Comparison of ENCODE assay signal across 19 cellular contexts in the genomic region with DNA sequence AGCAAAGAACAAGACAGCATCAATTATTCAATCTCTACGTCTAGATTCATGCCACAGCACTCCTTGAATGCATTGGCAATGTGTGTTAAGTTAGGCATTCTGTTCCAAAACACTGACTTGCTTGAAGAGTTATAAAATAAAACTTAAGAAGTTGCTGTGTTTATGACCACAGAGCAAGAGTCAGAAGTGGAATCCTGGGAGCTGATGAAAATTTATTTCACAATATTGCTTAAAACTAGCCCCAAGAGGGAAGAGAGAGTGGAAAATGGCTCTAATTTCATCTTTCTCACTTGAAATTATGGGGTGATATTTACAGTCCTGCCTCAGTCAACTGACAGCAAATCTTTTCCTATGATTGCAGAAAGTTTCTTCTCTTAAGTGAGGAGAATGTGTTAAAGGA.
DNase-seq lines count a peak whose midpoint lies in the region; ATAC-seq, FAIRE-seq and TF ChIP-seq lines count a peak whose summit lies in the region.
"Had no signal": no experiment of that assay in that cellular context is flagged by ENCODE, and none has a peak within 500 bp of the region (broad histone marks: within the 10 kb centered on the region; RNA-seq: fewer than 3 reads in every experiment).

No MANE protein-coding gene starts in this region.

- H3K9me1 ChIP-seq in keratinocyte (ENCODE audit: control insufficient read depth, extremely low read depth, insufficient read depth, low read length): no peaks in the 10 kb centered on the region

- BruUV-seq in PC-3 (replicated peaks; lab: Mats Ljungman, UMichigan): no TSS peak

- H3K4me3 ChIP-seq in right cardiac atrium (ENCODE audit: low read length): no peak overlapping the region
- no peak overlapping the region for H3K4me3 ChIP-seq in heart left ventricle
- no peak overlapping the region for H3K4me3 ChIP-seq in PC-3 (ENCODE audit: low read length)
- H3K4me3 ChIP-seq in keratinocyte (ENCODE audit: control insufficient read depth in 2 of 3, extremely low read depth in 1 of 3, insufficient read depth in 2 of 3, low read depth in 1 of 3, low read length in 3 of 3): no peak overlapping the region
- H3K4me3 ChIP-seq: A549, HAP-1, SJCRH30 had no signal

- H2AFZ ChIP-seq in PC-3 (ENCODE audit: low read length) (peak overlapping the region; percentile 3; the same call in 1 of the 2 replicates), keratinocyte (ENCODE audit: control insufficient read depth, low read length) (peak overlapping the region; percentile 73)

- no peaks in the 10 kb centered on the region for H4K20me1 ChIP-seq in PC-3 (ENCODE audit: low read length)
- H4K20me1 ChIP-seq in keratinocyte (ENCODE audit: control insufficient read depth, extremely low read depth, insufficient read depth, low read length): no peaks in the 10 kb centered on the region

- no peak overlapping the region for H3K4me2 ChIP-seq in PC-3 (ENCODE audit: low read length)
- no peak overlapping the region for H3K4me2 ChIP-seq in keratinocyte (ENCODE audit: control insufficient read depth, extremely low read depth, insufficient read depth, low read depth, low read length)
- H3K4me2 ChIP-seq: A549, KMS-11 had no signal

- H3K79me2 ChIP-seq in PC-3 (ENCODE audit: low read length) (no peaks in the 10 kb centered on the region), keratinocyte (ENCODE audit: control insufficient read depth, insufficient read depth, low read length) (no peaks in the 10 kb centered on the region)

- DNase-seq in right cardiac atrium (no peak), heart left ventricle (no peak), PC-3 (no peak), keratinocyte (ENCODE audit: low read depth, low spot score) (no peak), DMS 273 (lab: John Stamatoyannopoulos, UW; ENCODE audit: unreplicated experiment) (no peak), GM10248 (ENCODE audit: extremely low spot score) (no peak)
- no peak for DNase-seq in effector CD4-positive, alpha-beta T cell
- DNase-seq: BE2C; CD4-positive, alpha-beta memory T cell; DND-41; GF-D8; MM.1S; NCI-H1105 treated with DMSO at 0.1 percent for 48 hours; NCI-H187 treated with DMSO at 0.1 percent for 48 hours; NCI-H2171; SJCRH30 had no signal

- POLR2A ChIA-PET in PC-3 (lab: Charles Lee; ENCODE audit: unreplicated experiment) (no interaction called here), GM10248 (lab: Yijun Ruan, JAX) (no interaction called here)

- H3K27ac ChIP-seq in right cardiac atrium (ENCODE audit: low read length) (no peak overlapping the region), heart left ventricle (no peak overlapping the region), PC-3 (ENCODE audit: low read length) (no peak overlapping the region), keratinocyte (ENCODE audit: control insufficient read depth, insufficient read depth, low read length) (no peak overlapping the region)
- H3K27ac ChIP-seq: A549, KMS-11, SJCRH30 had no signal

- H3K9ac ChIP-seq in PC-3 (ENCODE audit: low read length) (no peak overlapping the region), keratinocyte (ENCODE audit: control insufficient read depth, extremely low read depth, insufficient read depth, low read length) (no peak overlapping the region)
- H3K9ac ChIP-seq: KMS-11 had no signal

- H3K4me1 ChIP-seq in right cardiac atrium (ENCODE audit: control insufficient read depth, insufficient read depth, low read length) (no peaks in the 10 kb centered on the region), heart left ventricle (no peaks in the 10 kb centered on the region), PC-3 (ENCODE audit: insufficient read depth, low read length) (peaks cover 12% of the 10 kb centered on the region), keratinocyte (ENCODE audit: control insufficient read depth, extremely low read depth, insufficient read depth, low read length) (peaks cover 7% of the 10 kb centered on the region)
- H3K4me1 ChIP-seq: A549, BE2C, HAP-1 had no signal

- TF ChIP-seq CTCF in heart left ventricle (IDR thresholded peaks at IDR 0.05) (no peak), PC-3 (conservative IDR thresholded peaks at IDR 0.05; ENCODE audit: low read depth, low read length) (no peak), keratinocyte (optimal IDR thresholded peaks at IDR 0.05 in 1 of 3, IDR thresholded peaks at IDR 0.05 in 1 of 3, conservative IDR thresholded peaks at IDR 0.05 in 1 of 3; ENCODE audit: extremely low read depth in 1 of 3, insufficient read depth in 2 of 3, low read length in 3 of 3) (no peak), GM10248 (IDR thresholded peaks at IDR 0.05; ENCODE audit: control extremely low read depth, extremely low read depth, low read depth, missing control alignments) (no peak)

- dilution Hi-C loops in keratinocyte (cut with MboI; ENCODE audit: extremely low pct_ligation_motif_present, low sequenced_read_pairs): no loop called here

- FAIRE-seq in keratinocyte (lab: Jason Lieb, UNC): peak; percentile 5
- FAIRE-seq: A549 had no signal

- H3K9me2 ChIP-seq in PC-3 (replicated peaks; ENCODE audit: low read length): 0 out of 2 replicates have a peak, but pooled peaks cover 4% of the 10 kb centered on the region

- H3K27me3 ChIP-seq in right cardiac atrium (ENCODE audit: control insufficient read depth, insufficient read depth): no peaks in the 10 kb centered on the region
- H3K27me3 ChIP-seq in heart left ventricle: no peaks in the 10 kb centered on the region
- no peaks in the 10 kb centered on the region for H3K27me3 ChIP-seq in PC-3 (ENCODE audit: low read length)
- no peaks in the 10 kb centered on the region for H3K27me3 ChIP-seq in keratinocyte (ENCODE audit: control insufficient read depth, extremely low read depth, insufficient read depth, low read length)
- H3K27me3 ChIP-seq: BE2C, SJCRH30 had no signal

- TF ChIP-seq POLR2A in heart left ventricle (IDR thresholded peaks at IDR 0.05): no peak

- no peaks in the 10 kb centered on the region for H3F3A ChIP-seq in PC-3 (ENCODE audit: low read length, unreplicated experiment)

- ATAC-seq in right cardiac atrium (peak; percentile 62 to 76), heart left ventricle (no peak), PC-3 (no peak)
- ATAC-seq: A549 had no signal

- H3K9me3 ChIP-seq in right cardiac atrium (ENCODE audit: control insufficient read depth, low read length) (no peaks in the 10 kb centered on the region), heart left ventricle (no peaks in the 10 kb centered on the region), PC-3 (ENCODE audit: low read length) (no peaks in the 10 kb centered on the region), keratinocyte (ENCODE audit: control insufficient read depth, low read depth, low read length) (no peaks in the 10 kb centered on the region)
- H3K9me3 ChIP-seq: A549, BE2C, HAP-1, SJCRH30 had no signal

- H3K36me3 ChIP-seq in heart left ventricle: no peaks in the 10 kb centered on the region
- no peaks in the 10 kb centered on the region for H3K36me3 ChIP-seq in PC-3 (ENCODE audit: low read depth, low read length)
- no peaks in the 10 kb centered on the region for H3K36me3 ChIP-seq in keratinocyte (ENCODE audit: control insufficient read depth in 2 of 2, extremely low read depth in 1 of 2, insufficient read depth in 2 of 2, low read length in 2 of 2)
- H3K36me3 ChIP-seq: BE2C, HAP-1, SJCRH30 had no signal

- 77% methylated on average over 1 of the region's 1 CpG for WGBS in right cardiac atrium
- WGBS in heart left ventricle, 4 donors: 71 to 95% (median 87%) methylated on average over 1 of the region's 1 CpG

- intact Hi-C loops in right cardiac atrium (cut with DNase I) (no loop called here), heart left ventricle (cut with DNase I) (no loop called here), PC-3 (cut with micrococcal nuclease) (no loop called here)

- CTCF ChIA-PET in PC-3 (lab: Charles Lee): no interaction called here
- CTCF ChIA-PET in GM10248 (lab: Yijun Ruan, JAX): no interaction called here

Comparison
In these comparisons a context has a peak if more than half of its experiments do, and no peak if none do; other contexts are left out.
1. ATAC-seq: peak in right cardiac atrium (2 of 2); none in heart left ventricle (0 of 4) and PC-3 (single experiment).